In the genomic region with DNA sequence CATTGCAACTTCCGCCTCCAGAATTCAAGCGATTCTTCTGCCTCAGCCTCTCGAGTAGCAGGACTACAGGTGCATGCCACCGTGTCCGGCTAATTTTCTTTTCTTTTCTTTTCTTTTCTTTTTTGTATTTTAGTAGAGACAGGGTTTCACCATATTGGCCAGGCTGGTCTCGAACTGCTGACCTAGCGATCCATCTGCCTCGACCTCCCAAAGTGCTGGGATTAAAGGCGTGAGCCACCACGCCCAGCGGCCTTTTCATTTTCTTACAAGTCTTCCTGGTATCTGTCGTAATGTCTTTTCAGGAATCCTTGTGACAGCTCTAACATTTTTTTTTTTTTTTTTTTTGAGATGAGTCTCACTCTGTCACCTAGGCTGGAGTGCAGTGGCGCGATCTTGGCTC, we compare ENCODE assay signal across 9 cellular contexts.
"Had no signal": no experiment of that assay in that cellular context is flagged by ENCODE, and none has a peak within 500 bp of the region (broad histone marks: within the 10 kb centered on the region; RNA-seq: fewer than 3 reads in every experiment).

No MANE protein-coding gene starts in this region.

- DNase-seq: GM23248, GOT3, H7, HFFc6 had no signal

- H3K4me3 Mint-ChIP-seq: HFFc6, IgD-negative memory B cell had no signal

- H3K9me3 ChIP-seq: HAP-1 had no signal

- H3K4me1 ChIP-seq: HAP-1 had no signal

- H3K4me3 ChIP-seq: GM23248, HAP-1 had no signal

- H3K9me3 Mint-ChIP-seq: HFFc6, IgD-negative memory B cell had no signal

- ATAC-seq: HCT116, HepG2 had no signal

- H3K27ac Mint-ChIP-seq: HFFc6, IgD-negative memory B cell had no signal

- H3K36me3 Mint-ChIP-seq: IgD-negative memory B cell had no signal

- H3K36me3 ChIP-seq: HAP-1 had no signal

- H3K27ac ChIP-seq: GM23248, HL-60 had no signal
